12 cellular contexts compared by ENCODE assay signal in the genomic region with DNA sequence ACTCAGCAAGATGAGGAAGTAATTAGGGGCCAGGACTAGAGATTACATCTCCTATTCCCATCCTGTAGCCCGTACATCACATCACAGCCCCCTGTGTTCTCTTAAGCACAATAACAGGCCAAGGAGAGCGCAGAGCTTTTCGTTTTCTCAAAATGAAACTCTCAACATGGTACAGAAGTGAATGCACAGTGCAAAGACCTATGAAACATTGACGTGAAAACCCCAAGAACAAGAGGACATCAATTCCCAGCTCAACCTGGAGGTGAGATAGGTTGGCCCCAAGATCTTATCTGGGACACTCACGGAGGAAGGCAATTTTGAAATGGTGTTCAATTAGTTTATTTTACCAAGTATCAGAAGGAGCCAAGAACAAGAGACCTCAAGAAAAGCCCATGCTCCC. TPM values are rescaled to one million over a fixed set of nuclear protein-coding genes. Genes with fewer than 3 reads are reported as not detected.
DNase-seq lines count a peak whose midpoint lies in the region; ATAC-seq and TF ChIP-seq lines count a peak whose summit lies in the region.
"Had no signal": no experiment of that assay in that cellular context is flagged by ENCODE, and none has a peak within 500 bp of the region (broad histone marks: within the 10 kb centered on the region; RNA-seq: fewer than 3 reads in every experiment).

No MANE protein-coding gene starts in this region.

- H3K4me3 ChIP-seq in spleen, result peak overlapping the region in 1 of 8 donors; percentile 59
- H3K4me3 ChIP-seq: testis had no signal

- H3K9me3 ChIP-seq in spleen, result peaks cover 0 to 4% (median 0%) of the 10 kb centered on the region in 8 donors
- H3K9me3 ChIP-seq: testis had no signal

- peaks cover 5% of the 10 kb centered on the region for H3K9me3 Mint-ChIP-seq in activated CD8-positive, alpha-beta memory T cell treated with anti-CD3 and anti-CD28 coated beads, Interleukin-2, amount 10 ng/mL, durations not matched to agents 7 days and 5 days (ENCODE audit: low read depth)
- H3K9me3 Mint-ChIP-seq in T-helper 1 cell treated with Interleukin-12 subunit alpha and Interleukin-12 subunit beta and Interleukin-4 antibody, amounts not matched to agents 30 μg/mL and 1 μg/mL, for 36 hours, result peaks cover 9% of the 10 kb centered on the region

- no peaks in the 10 kb centered on the region for H3K27me3 ChIP-seq in spleen (replicated peaks in 1 of 7)
- H3K27me3 ChIP-seq: testis had no signal

- DNase-seq in activated CD8-positive, alpha-beta memory T cell treated with anti-CD3 and anti-CD28 coated beads, Interleukin-2, amount 10 ng/mL, durations not matched to agents 7 days and 5 days, result no peak
- DNase-seq in activated CD8-positive, alpha-beta memory T cell treated with anti-CD3 and anti-CD28 coated beads, Interleukin-2, amount 50 U/mL, for 4 hours, result no peak
- no peak for DNase-seq in spleen
- DNase-seq in NCI-H524 (lab: John Stamatoyannopoulos, UW), result no peak
- DNase-seq: DMS79 treated with DMSO at 0.1 percent for 48 hours, NCI-H2029, retina, testis had no signal

- H3K27me3 Mint-ChIP-seq in activated CD8-positive, alpha-beta memory T cell treated with anti-CD3 and anti-CD28 coated beads, Interleukin-2, amount 10 ng/mL, durations not matched to agents 7 days and 5 days, result no peaks in the 10 kb centered on the region
- H3K27me3 Mint-ChIP-seq in T-helper 1 cell treated with Interleukin-12 subunit alpha and Interleukin-12 subunit beta and Interleukin-4 antibody, amounts not matched to agents 30 μg/mL and 1 μg/mL, for 36 hours (ENCODE audit: low read depth), result no peaks in the 10 kb centered on the region

- H3K36me3 ChIP-seq in spleen, result peaks cover 0 to 42% (median 0%) of the 10 kb centered on the region in 6 donors

- TF ChIP-seq CTCF in spleen (IDR thresholded peaks at IDR 0.05 in 8 of 11, conservative IDR thresholded peaks at IDR 0.05 in 3 of 11), result no peak

- H3K4me1 ChIP-seq in spleen, result peaks cover 18 to 100% (median 90%) of the 10 kb centered on the region in 6 donors
- H3K4me1 ChIP-seq: testis had no signal

- peak overlapping the region in 7 of 8 donors; percentile 71 to 93 (median 83) for H3K27ac ChIP-seq in spleen
- H3K27ac ChIP-seq: testis had no signal

- H3K4me3 Mint-ChIP-seq in activated CD8-positive, alpha-beta memory T cell treated with anti-CD3 and anti-CD28 coated beads, Interleukin-2, amount 10 ng/mL, durations not matched to agents 7 days and 5 days, result peak overlapping the region; percentile 8
- H3K4me3 Mint-ChIP-seq in T-helper 1 cell treated with Interleukin-12 subunit alpha and Interleukin-12 subunit beta and Interleukin-4 antibody, amounts not matched to agents 30 μg/mL and 1 μg/mL, for 36 hours, result peak overlapping the region; percentile 44

- no peak for TF ChIP-seq POLR2A in spleen (IDR thresholded peaks at IDR 0.05)

- intact Hi-C loops in spleen (cut with DNase I; ENCODE audit: low total_unique reads), result no loop called here

- 32 to 59% (median 40%) methylated on average over 5 of the region's 5 CpGs for WGBS in spleen, 5 donors

- peaks cover 95% of the 10 kb centered on the region for H3K4me1 Mint-ChIP-seq in activated CD8-positive, alpha-beta memory T cell treated with anti-CD3 and anti-CD28 coated beads, Interleukin-2, amount 10 ng/mL, durations not matched to agents 7 days and 5 days
- H3K4me1 Mint-ChIP-seq in T-helper 1 cell treated with Interleukin-12 subunit alpha and Interleukin-12 subunit beta and Interleukin-4 antibody, amounts not matched to agents 30 μg/mL and 1 μg/mL, for 36 hours (ENCODE audit: low read depth), result peaks cover 85% of the 10 kb centered on the region

- ATAC-seq in activated CD8-positive, alpha-beta memory T cell treated with anti-CD3 and anti-CD28 coated beads, Interleukin-2, amount 10 ng/mL, durations not matched to agents 7 days and 5 days, result peak; percentile 80
- peak; percentile 56 for ATAC-seq in HG02571 (IDR thresholded peaks at IDR 0.05; ENCODE audit: unreplicated experiment)
- ATAC-seq in HG03342 (IDR thresholded peaks at IDR 0.05; ENCODE audit: unreplicated experiment), result no peak
- ATAC-seq in HG03039 (IDR thresholded peaks at IDR 0.05; ENCODE audit: unreplicated experiment), result no peak

- H3K27ac Mint-ChIP-seq in activated CD8-positive, alpha-beta memory T cell treated with anti-CD3 and anti-CD28 coated beads, Interleukin-2, amount 10 ng/mL, durations not matched to agents 7 days and 5 days, result peak overlapping the region; percentile 90
- peak overlapping the region; percentile 79 for H3K27ac Mint-ChIP-seq in T-helper 1 cell treated with Interleukin-12 subunit alpha and Interleukin-12 subunit beta and Interleukin-4 antibody, amounts not matched to agents 30 μg/mL and 1 μg/mL, for 36 hours

- CTCF ChIA-PET in activated CD8-positive, alpha-beta memory T cell treated with anti-CD3 and anti-CD28 coated beads, Interleukin-2, amount 10 ng/mL, durations not matched to agents 7 days and 5 days (lab: Charles Lee), result interaction anchor here (0.6 to 2.1 kb wide), 5 partner anchors 8 to 570 kb away, joined by 3 to 12 read pairs (median 4); a partner anchor contains a TSS

- H3K36me3 Mint-ChIP-seq in activated CD8-positive, alpha-beta memory T cell treated with anti-CD3 and anti-CD28 coated beads, Interleukin-2, amount 10 ng/mL, durations not matched to agents 7 days and 5 days, result peaks cover 67% of the 10 kb centered on the region
- peaks cover 62% of the 10 kb centered on the region for H3K36me3 Mint-ChIP-seq in T-helper 1 cell treated with Interleukin-12 subunit alpha and Interleukin-12 subunit beta and Interleukin-4 antibody, amounts not matched to agents 30 μg/mL and 1 μg/mL, for 36 hours (ENCODE audit: low read depth)

RNA-seq across cellular contexts. Expression of a gene that starts 9.0 kb away (rescaled TPM):
- total RNA-seq in activated CD8-positive, alpha-beta memory T cell treated with anti-CD3 and anti-CD28 coated beads, Interleukin-2, amount 10 ng/mL, durations not matched to agents 7 days and 5 days, result 10 to 100 TPM; 48.9 to 51.2 TPM
- total RNA-seq in spleen, result 100 to 1,000 TPM in 1 of 7 donors, 10 to 100 TPM in 6; 46.1 to 110 (median 79.1) TPM
- 10 to 100 TPM in 2 of 3 donors, 1 to 10 TPM in 1; 8.5 to 18.2 (median 12.3) TPM for polyA plus RNA-seq in spleen

Comparison
In these comparisons a context has a peak if more than half of its experiments do, and no peak if none do; other contexts are left out.
1. ATAC-seq: peak in activated CD8-positive, alpha-beta memory T cell treated with anti-CD3 and anti-CD28 coated beads, Interleukin-2, amount 10 ng/mL, durations not matched to agents 7 days and 5 days (single experiment) and HG02571 (single experiment); none in HG03342 (single experiment) and HG03039 (single experiment).